Comparison of ENCODE assay signal across 10 cellular contexts in genomic region chr14:89646971-89647370, GRCh38.
"Had no signal": no experiment of that assay in that cellular context is flagged by ENCODE, and none has a peak within 500 bp of the region (broad histone marks: within the 10 kb centered on the region; RNA-seq: fewer than 3 reads in every experiment).

No MANE protein-coding gene starts in this region.

- ATAC-seq: GM23338, HCT116 had no signal

- H2AFZ ChIP-seq: GM23248, GM23338 had no signal

- H3K4me2 ChIP-seq: GM23338 had no signal

- DNase-seq: GM23248, GOT3, H7, H9, HCEC 1CT had no signal

- H3K9me3 Mint-ChIP-seq: GM23338, H9 had no signal

- H3K36me3 ChIP-seq: HAP-1 had no signal

- H3K27ac Mint-ChIP-seq: GM23338, H9 had no signal

- H3K4me3 ChIP-seq: GM23248, GM23338, HAP-1 had no signal

- H3K4me3 Mint-ChIP-seq: GM23338, H9 had no signal

- FAIRE-seq: H1, H54 had no signal

- H3K27ac ChIP-seq: GM23248 had no signal

- H3K9me3 ChIP-seq: HAP-1 had no signal
